8 cellular contexts compared by ENCODE assay signal in genomic region chr16:30628628-30629342, GRCh38. TPM values are rescaled to one million over a fixed set of nuclear protein-coding genes. Genes with fewer than 3 reads are reported as not detected.
A peak's percentile ranks its signal among the peaks of the same experiment; 100 is the strongest.
DNase-seq lines count a peak whose midpoint lies in the region; ATAC-seq and TF ChIP-seq lines count a peak whose summit lies in the region.

No MANE protein-coding gene starts in this region.

- H3K27me3 Mint-ChIP-seq in CD14-positive monocyte (ENCODE audit: low read depth in 3 of 3), result peaks cover 0 to 5% (median 2%) of the 10 kb centered on the region in 3 donors

- peak; percentile 76 for DNase-seq in CD14-positive monocyte (ENCODE audit: low spot score)
- peak; percentile 63 for DNase-seq in HFF-Myc (ENCODE audit: extremely low read depth, low read depth)
- DNase-seq in NCI-H526 (lab: John Stamatoyannopoulos, UW), result peak; percentile 27 to 88
- DNase-seq in activated CD4-positive, alpha-beta T cell treated with anti-CD3 and anti-CD28 coated beads for 48 hours, result peak; percentile 95
- DNase-seq in coronary artery (ENCODE audit: low spot score), result no peak
- DNase-seq in medulla oblongata (ENCODE audit: extremely low spot score), result peak; percentile 94
- peak; percentile 73 to 87 (median 87) for DNase-seq in stimulated activated CD4-positive, alpha-beta T cell treated with anti-CD3 and anti-CD28 coated beads, TNF-alpha, amount 100 ng/mL, for 48 hours (ENCODE audit: low read depth in 3 of 3)

- peak overlapping the region; percentile 62 to 87 for H3K4me3 Mint-ChIP-seq in CD14-positive monocyte

- H3K27ac ChIP-seq in coronary artery, result no peak overlapping the region

- H3K4me3 ChIP-seq in HFF-Myc (replicated peaks; ENCODE audit: low read depth, low read length) (no peak overlapping the region), coronary artery (peak overlapping the region; percentile 29)

- H3K9me3 Mint-ChIP-seq in CD14-positive monocyte, result peaks cover 0 to 5% (median 2%) of the 10 kb centered on the region in 7 donors

- H3K4me1 Mint-ChIP-seq in CD14-positive monocyte, result peaks cover 6% of the 10 kb centered on the region

- TF ChIP-seq CTCF in CD14-positive monocyte (IDR thresholded peaks at IDR 0.05), result peak; percentile 90
- TF ChIP-seq CTCF in HFF-Myc (IDR thresholded peaks at IDR 0.05; ENCODE audit: low read depth, low read length, missing control alignments), result peak; percentile 97
- peak; percentile 80 for TF ChIP-seq CTCF in coronary artery (IDR thresholded peaks at IDR 0.05)

- peak overlapping the region in 6 of 7 donors; percentile 63 to 84 (median 76) for H3K27ac Mint-ChIP-seq in CD14-positive monocyte

- intact Hi-C loops in CD14-positive monocyte (cut with micrococcal nuclease), result no loop called here

- H3K36me3 Mint-ChIP-seq in CD14-positive monocyte, result no peaks in the 10 kb centered on the region

- no peak for ATAC-seq in HG03280 (IDR thresholded peaks at IDR 0.05; ENCODE audit: unreplicated experiment)

RNA-seq across cellular contexts. Expression of gene ZNF689, which starts 18.6 kb away (rescaled TPM):
- polyA plus RNA-seq in CD14-positive monocyte, result 10 to 100 TPM in 1 of 2 donors, 1 to 10 TPM in 1; 8.0 to 11.2 TPM

RNA-seq across cellular contexts. Expression of gene PRR14, which starts 22.0 kb away (rescaled TPM):
- 10 to 100 TPM in 1 of 2 donors, 1 to 10 TPM in 1; 6.1 to 10.4 TPM for polyA plus RNA-seq in CD14-positive monocyte

RNA-seq across cellular contexts. Expression of gene FBRS, which starts 29.4 kb away (rescaled TPM):
- polyA plus RNA-seq in CD14-positive monocyte, result 1 to 10 TPM; 1.4 to 2.1 TPM

RNA-seq across cellular contexts. Expression of gene ZNF785, which starts 43.3 kb away (rescaled TPM):
- 1 to 10 TPM in 1 of 2 donors, under 1 TPM in 1; 0.67 to 1.1 TPM for polyA plus RNA-seq in CD14-positive monocyte

RNA-seq across cellular contexts. Expression of gene ZNF688, which starts 57.3 kb away (rescaled TPM):
- 10 to 100 TPM; 18.9 to 24.1 TPM for polyA plus RNA-seq in CD14-positive monocyte
